In the genomic region with DNA sequence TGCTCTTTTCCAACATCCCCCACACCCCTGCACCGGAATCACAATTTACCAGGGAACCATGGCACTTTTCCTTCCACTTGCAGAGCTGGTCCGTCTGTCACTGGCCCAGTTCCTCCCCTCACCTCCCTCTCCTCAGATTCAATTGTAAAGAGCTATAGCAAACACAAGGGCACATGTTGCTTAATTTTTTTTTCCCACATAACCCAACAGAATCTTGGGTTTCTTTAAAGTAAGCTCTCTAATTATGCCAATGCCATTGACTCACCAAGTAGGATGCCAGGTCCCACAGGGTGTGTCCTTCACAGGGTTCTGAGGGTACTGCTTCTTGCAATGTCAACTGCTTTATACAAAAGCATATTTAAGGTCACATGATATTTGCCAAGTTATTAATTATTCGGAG, we compare ENCODE assay signal across 20 cellular contexts.
"Had no signal": no experiment of that assay in that cellular context is flagged by ENCODE, and none has a peak within 500 bp of the region (broad histone marks: within the 10 kb centered on the region; RNA-seq: fewer than 3 reads in every experiment).

No MANE protein-coding gene starts in this region.

- H3K27me3 ChIP-seq: brain microvascular endothelial cell, cardiac muscle cell, Peyer's patch, SJCRH30 had no signal

- H3K9me3 ChIP-seq: Peyer's patch, SJCRH30, SK-N-SH had no signal

- H3K4me1 ChIP-seq: Peyer's patch had no signal

- H3K27ac ChIP-seq: brain microvascular endothelial cell, cardiac muscle cell, Peyer's patch, RWPE1, SJCRH30, WERI-Rb-1 had no signal

- ATAC-seq: activated CD4-positive, alpha-beta T cell treated with anti-CD3 and anti-CD28 coated beads for 36 hours; activated T-helper 17 cell treated with anti-CD3 and anti-CD28 coated beads, Interleukin-2, amount 50 U/mL, for 72 hours had no signal

- DNase-seq: activated CD4-positive, alpha-beta memory T cell treated with anti-CD3 and anti-CD28 coated beads, Interleukin-2, amount 10 ng/mL, durations not matched to agents 7 days and 5 days; activated CD4-positive, alpha-beta T cell treated with anti-CD3 and anti-CD28 coated beads for 36 hours; activated CD4-positive, alpha-beta T cell treated with anti-CD3 and anti-CD28 coated beads, Interleukin-2, amount 50 U/mL, for 1 hour; activated gamma-delta T cell; activated naive CD4-positive, alpha-beta T cell treated with anti-CD3 and anti-CD28 coated beads for 36 hours; activated T-cell treated with anti-CD3 and anti-CD28 coated beads for 4 hours; activated T-cell treated with anti-CD3 and anti-CD28 coated beads, Interleukin-2, amount 50 U/mL, for 48 hours; brain microvascular endothelial cell; Kasumi-1; NCI-H1930; NCI-H510A treated with DMSO at 0.1 percent for 48 hours; Peyer's patch; Right ventricle myocardium superior; SJCRH30; SK-N-SH; T-helper 1 cell; WERI-Rb-1 had no signal

- H3K4me3 ChIP-seq: cardiac muscle cell, Peyer's patch, SJCRH30 had no signal

- H3K36me3 ChIP-seq: brain microvascular endothelial cell, cardiac muscle cell, Peyer's patch, SJCRH30, WERI-Rb-1 had no signal
